ENCODE assay signal across 10 cellular contexts in genomic region chr14:69674546-69675245, GRCh38.
A peak's percentile ranks its signal among the peaks of the same experiment; 100 is the strongest.
DNase-seq lines count a peak whose midpoint lies in the region; ATAC-seq and TF ChIP-seq lines count a peak whose summit lies in the region.
"Had no signal": no experiment of that assay in that cellular context is flagged by ENCODE, and none has a peak within 500 bp of the region (broad histone marks: within the 10 kb centered on the region; RNA-seq: fewer than 3 reads in every experiment).

No MANE protein-coding gene starts in this region.

- no peak for TF ChIP-seq CTCF in CD4-positive, alpha-beta T cell (IDR thresholded peaks at IDR 0.05)
- TF ChIP-seq CTCF in gastroesophageal sphincter (IDR thresholded peaks at IDR 0.05) (no peak), ovary (IDR thresholded peaks at IDR 0.05) (no peak)

- TF ChIP-seq POLR2A in gastroesophageal sphincter (IDR thresholded peaks at IDR 0.05) (no peak), ovary (IDR thresholded peaks at IDR 0.05) (no peak)

- H3K9me3 Mint-ChIP-seq in CD4-positive, alpha-beta T cell, result no peaks in the 10 kb centered on the region
- H3K9me3 Mint-ChIP-seq in activated CD4-positive, alpha-beta memory T cell treated with anti-CD3 and anti-CD28 coated beads for 36 hours, result no peaks in the 10 kb centered on the region

- peaks cover 80% of the 10 kb centered on the region for H3K4me1 Mint-ChIP-seq in CD4-positive, alpha-beta T cell (ENCODE audit: low read depth)
- H3K4me1 Mint-ChIP-seq in activated CD4-positive, alpha-beta memory T cell treated with anti-CD3 and anti-CD28 coated beads for 36 hours (ENCODE audit: low read depth), result peaks cover 86% of the 10 kb centered on the region

- H3K36me3 ChIP-seq in gastroesophageal sphincter (no peaks in the 10 kb centered on the region), ovary (no peaks in the 10 kb centered on the region)

- H3K36me3 Mint-ChIP-seq in CD4-positive, alpha-beta T cell (ENCODE audit: low read depth), result peaks cover 24% of the 10 kb centered on the region
- peaks cover 28% of the 10 kb centered on the region for H3K36me3 Mint-ChIP-seq in activated CD4-positive, alpha-beta memory T cell treated with anti-CD3 and anti-CD28 coated beads for 36 hours

- no peak overlapping the region for H3K27ac ChIP-seq in CD4-positive, alpha-beta T cell (ENCODE audit: low read depth, low read length)
- peak overlapping the region in 3 of 4 donors; percentile 58 to 75 (median 64) for H3K27ac ChIP-seq in gastroesophageal sphincter
- peak overlapping the region in 15 of 21 experiments; percentile 7 to 81 (median 44) for H3K27ac ChIP-seq in skin epidermis
- peak overlapping the region in 1 of 2 donors; percentile 61 for H3K27ac ChIP-seq in ovary

- H3K27me3 Mint-ChIP-seq in CD4-positive, alpha-beta T cell, result no peaks in the 10 kb centered on the region
- H3K27me3 Mint-ChIP-seq in activated CD4-positive, alpha-beta memory T cell treated with anti-CD3 and anti-CD28 coated beads for 36 hours, result no peaks in the 10 kb centered on the region

- POLR2A ChIA-PET in CD4-positive, alpha-beta T cell (lab: Charles Lee), result interaction anchor here (1.1 to 2.5 kb wide), 3 partner anchors 60 to 64 kb away, joined by 3 to 8 read pairs (median 6); partner anchors contain the start of gene SUSD6
- POLR2A ChIA-PET in activated CD4-positive, alpha-beta memory T cell treated with anti-CD3 and anti-CD28 coated beads for 36 hours (lab: Charles Lee), result interaction anchor here (1.2 to 3.7 kb wide), 12 partner anchors 9 to 63 kb away, joined by 3 to 33 read pairs (median 8); partner anchors contain the start of gene SUSD6
- POLR2A ChIA-PET in HEK293T (lab: Yijun Ruan, JAX), result no interaction called here

- CTCF ChIA-PET in CD4-positive, alpha-beta T cell (lab: Charles Lee), result no interaction called here
- CTCF ChIA-PET in activated CD4-positive, alpha-beta memory T cell treated with anti-CD3 and anti-CD28 coated beads for 36 hours (lab: Charles Lee), result interaction anchor here (0.8 to 3.1 kb wide), 10 partner anchors 10 to 70 kb away, joined by 3 to 26 read pairs (median 5); partner anchors contain the start of gene SUSD6
- CTCF ChIA-PET in HEK293T (lab: Yijun Ruan, JAX), result interaction anchor here (0.6 to 1.3 kb wide), 2 partner anchors 39 to 101 kb away, joined by 3 to 4 read pairs; no protein-coding TSS in a partner anchor

- intact Hi-C loops in CD4-positive, alpha-beta T cell (cut with DNase I, micrococcal nuclease), result loop anchor here in 1 of 2 experiments (5.0 kb wide), 1 partner anchor 37 kb away; no protein-coding TSS in a partner anchor
- intact Hi-C loops in activated CD4-positive, alpha-beta memory T cell treated with anti-CD3 and anti-CD28 coated beads for 36 hours (cut with micrococcal nuclease), result loop anchor here (2.0 kb wide), 1 partner anchor 42 kb away; no protein-coding TSS in a partner anchor
- intact Hi-C loops in ovary (cut with DNase I), result loop anchor here in 1 of 4 donors (10.0 kb wide), 1 partner anchor 50 kb away; no protein-coding TSS in a partner anchor

- H3K4me3 Mint-ChIP-seq in CD4-positive, alpha-beta T cell, result peak overlapping the region; percentile 74
- peak overlapping the region; percentile 61 for H3K4me3 Mint-ChIP-seq in activated CD4-positive, alpha-beta memory T cell treated with anti-CD3 and anti-CD28 coated beads for 36 hours

- no peak for ATAC-seq in CD4-positive, alpha-beta T cell (ENCODE audit: poor library complexity)
- ATAC-seq in gastroesophageal sphincter, result no peak

- TF ChIP-seq EP300 in gastroesophageal sphincter (IDR thresholded peaks at IDR 0.05) (no peak), ovary (IDR thresholded peaks at IDR 0.05) (no peak)

- peak overlapping the region; percentile 67 for H3K27ac Mint-ChIP-seq in CD4-positive, alpha-beta T cell
- peak overlapping the region; percentile 97 for H3K27ac Mint-ChIP-seq in activated CD4-positive, alpha-beta memory T cell treated with anti-CD3 and anti-CD28 coated beads for 36 hours

- no peak for DNase-seq in CD4-positive, alpha-beta T cell
- DNase-seq in activated CD4-positive, alpha-beta memory T cell treated with anti-CD3 and anti-CD28 coated beads for 36 hours, result peak; percentile 57
- DNase-seq in HEK293T (ENCODE audit: extremely low spot score), result no peak
- DNase-seq in NCI-H446 treated with DMSO at 0.1 percent for 48 hours (lab: John Stamatoyannopoulos, UW), result no peak
- DNase-seq in ovary, result no peak
- DNase-seq in NCI-H748 treated with DMSO at 0.1 percent for 48 hours (lab: John Stamatoyannopoulos, UW), result no peak
- DNase-seq: activated gamma-delta T cell, COR-L47 had no signal

- H3K4me3 ChIP-seq in gastroesophageal sphincter, result no peak overlapping the region
- no peak overlapping the region for H3K4me3 ChIP-seq in skin epidermis
- H3K4me3 ChIP-seq in ovary, result no peak overlapping the region

- 53 to 65% methylated on average over 3 of the region's 3 CpGs for WGBS in gastroesophageal sphincter (ENCODE audit: low coverage in 1 of 2), 2 donors
- 33 to 47% (median 46%) methylated on average over 3 of the region's 3 CpGs for WGBS in ovary, 3 donors

- no peaks in the 10 kb centered on the region for H3K27me3 ChIP-seq in CD4-positive, alpha-beta T cell (ENCODE audit: control insufficient read depth, insufficient read depth, low read length)
- H3K27me3 ChIP-seq in gastroesophageal sphincter, result no peaks in the 10 kb centered on the region
- H3K27me3 ChIP-seq in ovary, result no peaks in the 10 kb centered on the region

- peaks cover 11 to 81% (median 52%) of the 10 kb centered on the region in 3 donors for H3K4me1 ChIP-seq in gastroesophageal sphincter
- peaks cover 21% of the 10 kb centered on the region for H3K4me1 ChIP-seq in ovary (ENCODE audit: insufficient read depth)

- no peaks in the 10 kb centered on the region for H3K9me3 ChIP-seq in CD4-positive, alpha-beta T cell (ENCODE audit: control insufficient read depth, low read length)
- H3K9me3 ChIP-seq in gastroesophageal sphincter (no peaks in the 10 kb centered on the region), ovary (no peaks in the 10 kb centered on the region)

TF ChIP-seq in HEK293T, 16 proteins besides CTCF, POLR2A, EP300 and RAD21:
- no peak for TF ChIP-seq SUZ12 (IDR thresholded peaks at IDR 0.05)
- TF ChIP-seq TARDBP (IDR thresholded peaks at IDR 0.05), result no peak
- no peak for TF ChIP-seq PKNOX1 (IDR thresholded peaks at IDR 0.05)
- TF ChIP-seq BHLHE40 (IDR thresholded peaks at IDR 0.05; ENCODE audit: borderline replicate concordance), result no peak
- TF ChIP-seq CTBP1 (IDR thresholded peaks at IDR 0.05; ENCODE audit: borderline replicate concordance), result no peak
- TF ChIP-seq FOXM1 (IDR thresholded peaks at IDR 0.05; ENCODE audit: borderline replicate concordance), result no peak
- TF ChIP-seq LEF1 (IDR thresholded peaks at IDR 0.05; ENCODE audit: borderline replicate concordance), result no peak
- TF ChIP-seq FOXA1 (IDR thresholded peaks at IDR 0.05), result no peak
- no peak for TF ChIP-seq SP1 (IDR thresholded peaks at IDR 0.05)
- no peak for TF ChIP-seq ARNT (IDR thresholded peaks at IDR 0.05)
- TF ChIP-seq HDGF (IDR thresholded peaks at IDR 0.05; ENCODE audit: borderline replicate concordance), result no peak
